In genomic region chr6:43516367-43516696, GRCh38 we compare ENCODE assay signal across 8 cellular contexts. TPM values are rescaled to one million over a fixed set of nuclear protein-coding genes. Genes with fewer than 3 reads are reported as not detected.
DNase-seq lines count a peak whose midpoint lies in the region; ATAC-seq and TF ChIP-seq lines count a peak whose summit lies in the region.

No MANE protein-coding gene starts in this region.

- peaks cover 8 to 10% of the 10 kb centered on the region in 2 donors for H3K4me1 ChIP-seq in neuronal stem cell (ENCODE audit: control insufficient read depth in 2 of 2, insufficient read depth in 1 of 2, low read depth in 1 of 2, low read length in 2 of 2)

- H3K27ac ChIP-seq in C4-2B (peak overlapping the region; percentile 84), KOPT-K1 (ENCODE audit: low read depth, low read length, poor library complexity, severe bottlenecking) (peak overlapping the region; percentile 78), neuronal stem cell (replicated peaks; ENCODE audit: low read length) (no peak overlapping the region)

- peak overlapping the region; percentile 83 for H3K4me2 ChIP-seq in neuronal stem cell (ENCODE audit: insufficient read depth, low read length, poor library complexity, severe bottlenecking)

- H2AFZ ChIP-seq in neuronal stem cell (ENCODE audit: low read length), result peak overlapping the region; percentile 85

- WGBS in neuronal stem cell (ENCODE audit: extremely low coverage in 2 of 2, insufficient read length in 2 of 2, insufficient replicate concordance in 1 of 2), 2 donors, result no CpG with 5 or more reads among the region's 10 CpGs

- peak overlapping the region; percentile 73 for H3K14ac ChIP-seq in neuronal stem cell (ENCODE audit: low read length)

- H3K79me1 ChIP-seq in neuronal stem cell (ENCODE audit: low read depth, low read length), result peaks cover 15% of the 10 kb centered on the region

- no peak overlapping the region for H2BK12ac ChIP-seq in neuronal stem cell (ENCODE audit: low read length)

- peak overlapping the region; percentile 43 for H2BK5ac ChIP-seq in neuronal stem cell (ENCODE audit: low read length)

- peaks cover 71% of the 10 kb centered on the region for H3K36me3 ChIP-seq in KOPT-K1 (ENCODE audit: insufficient read depth, low read length)
- H3K36me3 ChIP-seq in neuronal stem cell (replicated peaks in 1 of 2; ENCODE audit: control insufficient read depth in 2 of 2, insufficient read depth in 2 of 2, low read length in 2 of 2), result peaks cover 55 to 74% of the 10 kb centered on the region in 2 donors

- no peaks in the 10 kb centered on the region for H3K27me3 ChIP-seq in neuronal stem cell (ENCODE audit: control insufficient read depth in 3 of 3, insufficient read depth in 3 of 3, low read depth in 1 of 3, low read length in 3 of 3)

- H3K4me3 ChIP-seq in epithelial cell of esophagus (ENCODE audit: low read length) (peak overlapping the region; percentile 98), neuronal stem cell (ENCODE audit: low read length in 2 of 2) (peak overlapping the region; percentile 89 to 96)

- H2BK120ac ChIP-seq in neuronal stem cell (ENCODE audit: low read depth, low read length), result no peak overlapping the region

- no peak overlapping the region for H3K4ac ChIP-seq in neuronal stem cell (ENCODE audit: low read length)

- H3K23ac ChIP-seq in neuronal stem cell (ENCODE audit: low read depth, low read length, poor library complexity), result no peak overlapping the region

- H4K91ac ChIP-seq in neuronal stem cell (ENCODE audit: low read depth, low read length, poor library complexity), result no peak overlapping the region

- H3K18ac ChIP-seq in neuronal stem cell (ENCODE audit: low read length), result peak overlapping the region; percentile 88

- TF ChIP-seq CTCF in C4-2B (conservative IDR thresholded peaks at IDR 0.05) (no peak), epithelial cell of esophagus (IDR thresholded peaks at IDR 0.05; ENCODE audit: insufficient read depth, low read depth, low read length, missing control alignments) (no peak)

- ATAC-seq in GM18511 (IDR thresholded peaks at IDR 0.05; ENCODE audit: unreplicated experiment), result no peak
- ATAC-seq in HG03442 (IDR thresholded peaks at IDR 0.05; ENCODE audit: unreplicated experiment), result no peak
- no peak for ATAC-seq in GM18502 (IDR thresholded peaks at IDR 0.05; ENCODE audit: poor library complexity, unreplicated experiment)
- no peak for ATAC-seq in stimulated activated naive CD8-positive, alpha-beta T cell treated with anti-CD3 and anti-CD28 coated beads, Interleukin-15, Interleukin-2, amounts not matched to agents 100 U/mL and 50 U/mL, for 24 hours

- no peak overlapping the region for H2BK15ac ChIP-seq in neuronal stem cell (ENCODE audit: low read length)

- H3K9ac ChIP-seq in neuronal stem cell (ENCODE audit: low read depth, low read length, poor library complexity), result peak overlapping the region; percentile 86

- no peak for DNase-seq in epithelial cell of esophagus (ENCODE audit: low read depth)
- no peak for DNase-seq in neuronal stem cell (ENCODE audit: low spot score)
- DNase-seq in stimulated activated naive CD8-positive, alpha-beta T cell treated with anti-CD3 and anti-CD28 coated beads, Interleukin-15, Interleukin-2, amounts not matched to agents 100 U/mL and 50 U/mL, for 24 hours, result no peak

- H2AK5ac ChIP-seq in neuronal stem cell (ENCODE audit: low read depth, low read length), result no peak overlapping the region

- no peak overlapping the region for H4K8ac ChIP-seq in neuronal stem cell (ENCODE audit: low read depth, low read length)

- H3K9me3 ChIP-seq in KOPT-K1 (ENCODE audit: insufficient read depth, low read length, poor library complexity, severe bottlenecking) (no peaks in the 10 kb centered on the region), neuronal stem cell (replicated peaks in 1 of 2; ENCODE audit: control insufficient read depth in 2 of 2, insufficient read depth in 1 of 2, low read depth in 1 of 2, low read length in 2 of 2) (no peaks in the 10 kb centered on the region)

RNA-seq across cellular contexts. Expression of gene YIPF3, which starts 0.4 kb away (rescaled TPM):
- 77.3 TPM for polyA plus RNA-seq in neuronal stem cell (2013, experiment 1 of 2)
- 75.2 TPM for polyA plus RNA-seq in neuronal stem cell (2013, experiment 2 of 2)

RNA-seq across cellular contexts. Expression of gene POLR1C, which starts 0.6 kb away (rescaled TPM):
- polyA plus RNA-seq in neuronal stem cell (2013, experiment 1 of 2), result 23.4 TPM
- 22.0 TPM for polyA plus RNA-seq in neuronal stem cell (2013, experiment 2 of 2)

RNA-seq across cellular contexts. Expression of gene LRRC73, which starts 6.2 kb away (rescaled TPM):
- polyA plus RNA-seq in neuronal stem cell (2013, experiment 1 of 2), result 0.92 TPM
- 0.98 TPM for polyA plus RNA-seq in neuronal stem cell (2013, experiment 2 of 2)

RNA-seq across cellular contexts. Expression of gene TJAP1, which starts 39.0 kb away (rescaled TPM):
- polyA plus RNA-seq in neuronal stem cell (2013, experiment 1 of 2), result 30.3 TPM
- 28.9 TPM for polyA plus RNA-seq in neuronal stem cell (2013, experiment 2 of 2)

RNA-seq across cellular contexts. Expression of gene XPO5, which starts 59.5 kb away (rescaled TPM):
- polyA plus RNA-seq in neuronal stem cell (2013, experiment 1 of 2), result 32.1 TPM
- polyA plus RNA-seq in neuronal stem cell (2013, experiment 2 of 2), result 32.5 TPM
